In genomic region chr3:129360224-129360623, GRCh38 we compare ENCODE assay signal across 38 cellular contexts.
DNase-seq lines count a peak whose midpoint lies in the region; ATAC-seq, FAIRE-seq and TF ChIP-seq lines count a peak whose summit lies in the region.
"Had no signal": no experiment of that assay in that cellular context is flagged by ENCODE, and none has a peak within 500 bp of the region (broad histone marks: within the 10 kb centered on the region; RNA-seq: fewer than 3 reads in every experiment).

No MANE protein-coding gene starts in this region.

- H3K27ac ChIP-seq in A549 (no peak overlapping the region), HepG2 (ENCODE audit: extremely low read length, insufficient read depth, low read length) (no peak overlapping the region)
- H3K27ac ChIP-seq: esophagus squamous epithelium, foreskin keratinocyte, neutrophil, right lobe of liver, SJSA1, thyroid gland, vagina had no signal

- H3K36me3 Mint-ChIP-seq in mesothelial cell of epicardium, result peaks cover 5% of the 10 kb centered on the region
- H3K36me3 Mint-ChIP-seq: activated CD8-positive, alpha-beta memory T cell treated with anti-CD3 and anti-CD28 coated beads, Interleukin-2, amount 10 ng/mL, durations not matched to agents 7 days and 5 days; CD8-positive, alpha-beta memory T cell; IgD-negative memory B cell had no signal

- no peaks in the 10 kb centered on the region for H3K79me2 ChIP-seq in HepG2 (ENCODE audit: insufficient read depth, low read length)

- POLR2A ChIA-PET in A549 (lab: Yijun Ruan, JAX) (no interaction called here), HepG2 (lab: Yijun Ruan, JAX) (no interaction called here)

- peaks cover 6 to 45% of the 10 kb centered on the region in 2 experiments; a peak in 4 of 5 replicates for H3K27me3 ChIP-seq in HepG2 (ENCODE audit: control insufficient read depth in 1 of 2, insufficient read depth in 2 of 2, low read length in 2 of 2)
- H3K27me3 ChIP-seq: esophagus squamous epithelium, neutrophil, right lobe of liver, SJSA1, thyroid gland, vagina had no signal

- no peaks in the 10 kb centered on the region for H4K20me1 ChIP-seq in HepG2 (ENCODE audit: insufficient read depth, low read length)

- H3K9me3 ChIP-seq in A549, result no peaks in the 10 kb centered on the region
- H3K9me3 ChIP-seq in HepG2 (ENCODE audit: low read length), result no peaks in the 10 kb centered on the region
- H3K9me3 ChIP-seq: esophagus squamous epithelium, neutrophil, right lobe of liver, SJSA1, thyroid gland, vagina had no signal

- peaks cover 2% of the 10 kb centered on the region for H3K27me3 Mint-ChIP-seq in mesothelial cell of epicardium (ENCODE audit: low read depth)
- H3K27me3 Mint-ChIP-seq: activated CD8-positive, alpha-beta memory T cell treated with anti-CD3 and anti-CD28 coated beads, Interleukin-2, amount 10 ng/mL, durations not matched to agents 7 days and 5 days; activated naive CD8-positive, alpha-beta T cell treated with anti-CD3 and anti-CD28 coated beads, Interleukin-2, amount 50 U/mL, for 24 hours; stimulated activated naive CD8-positive, alpha-beta T cell treated with anti-CD3 and anti-CD28 coated beads, Interleukin-15, amount 100 ng/mL, for 72 hours had no signal

- no TSS peak for BruUV-seq in HepG2 (replicated peaks; lab: Mats Ljungman, UMichigan)

- peaks cover 7% of the 10 kb centered on the region; the same call in 1 of the 3 replicates for H3K4me1 ChIP-seq in A549
- peaks cover 34% of the 10 kb centered on the region for H3K4me1 ChIP-seq in HepG2 (ENCODE audit: insufficient read depth, low read length)
- H3K4me1 ChIP-seq: foreskin keratinocyte, right lobe of liver, SJSA1, thyroid gland, vagina had no signal

- DNase-seq in A549 (ENCODE audit: low read depth in 1 of 2, low spot score in 1 of 2) (no peak), HUDEP-2 (lab: John Stamatoyannopoulos, UW; ENCODE audit: unreplicated experiment in 76 of 76) (peak in 57 of 76 experiments; percentile 10 to 64 (median 34)), SK-N-DZ (ENCODE audit: low spot score) (peak; percentile 74), HepG2 (ENCODE audit: low spot score) (no peak), EL (no peak), superior temporal gyrus (ENCODE audit: extremely low spot score) (no peak), mesothelial cell of epicardium (ENCODE audit: low spot score in 2 of 2, unreplicated experiment in 2 of 2) (no peak)
- DNase-seq: ACHN; activated CD4-positive, alpha-beta T cell treated with anti-CD3 and anti-CD28 coated beads, Interleukin-2, amount 50 U/mL, for 4 hours; activated CD8-positive, alpha-beta memory T cell treated with anti-CD3 and anti-CD28 coated beads, Interleukin-2, amount 10 ng/mL, durations not matched to agents 7 days and 5 days; activated naive CD8-positive, alpha-beta T cell treated with anti-CD3 and anti-CD28 coated beads, Interleukin-2, amount 50 U/mL, for 24 hours; activated T-cell treated with anti-CD3 and anti-CD28 coated beads, Interleukin-2, amount 50 U/mL, for 72 hours; caudate nucleus; CD8-positive, alpha-beta memory T cell; DMS53; esophagus squamous epithelium; foreskin keratinocyte; HCEC 1CT; head of caudate nucleus; islet precursor cell; left ventricle myocardium superior; NCI-H1048; NCI-H1930; NCI-H2171 treated with DMSO at 0.1 percent for 48 hours; NCI-H526 treated with DMSO at 0.1 percent for 48 hours; right lobe of liver; stimulated activated CD8-positive, alpha-beta memory T cell treated with anti-CD3 and anti-CD28 coated beads, Interleukin-4, amount 100 ng/mL, for 48 hours; stimulated activated naive CD8-positive, alpha-beta T cell treated with anti-CD3 and anti-CD28 coated beads, Interleukin-15, amount 100 ng/mL, for 72 hours; T-helper 1 cell; thyroid gland had no signal

- ATAC-seq in A549 (peak; percentile 30 to 38; a peak in 2 of 6 replicates), HepG2 (peak; percentile 12; the same call in 2 of the 3 replicates), HG02970 (IDR thresholded peaks at IDR 0.05; ENCODE audit: low FRiP score, unreplicated experiment) (no peak)
- ATAC-seq: activated CD4-positive, CD25-positive, alpha-beta regulatory T cell treated with anti-CD3 and anti-CD28 coated beads, Interleukin-2, amount 50 U/mL, for 24 hours; activated CD8-positive, alpha-beta memory T cell treated with anti-CD3 and anti-CD28 coated beads, Interleukin-2, amount 10 ng/mL, durations not matched to agents 7 days and 5 days; activated naive CD8-positive, alpha-beta T cell treated with anti-CD3 and anti-CD28 coated beads, Interleukin-2, amount 50 U/mL, for 24 hours; activated T-cell treated with anti-CD3 and anti-CD28 coated beads, Interleukin-2, amount 50 U/mL, for 72 hours; foreskin keratinocyte; left ventricle myocardium superior; stimulated activated naive CD8-positive, alpha-beta T cell treated with anti-CD3 and anti-CD28 coated beads, Interleukin-15, amount 100 ng/mL, for 72 hours had no signal

- no peak overlapping the region for H3K27ac Mint-ChIP-seq in mesothelial cell of epicardium
- H3K27ac Mint-ChIP-seq: activated CD8-positive, alpha-beta memory T cell treated with anti-CD3 and anti-CD28 coated beads, Interleukin-2, amount 10 ng/mL, durations not matched to agents 7 days and 5 days; activated naive CD8-positive, alpha-beta T cell treated with anti-CD3 and anti-CD28 coated beads, Interleukin-2, amount 50 U/mL, for 24 hours; activated T-cell treated with anti-CD3 and anti-CD28 coated beads, Interleukin-2, amount 50 U/mL, for 72 hours; CD8-positive, alpha-beta memory T cell; IgD-negative memory B cell; stimulated activated naive CD8-positive, alpha-beta T cell treated with anti-CD3 and anti-CD28 coated beads, Interleukin-15, amount 100 ng/mL, for 72 hours had no signal

- H3K4me3 Mint-ChIP-seq in mesothelial cell of epicardium, result no peak overlapping the region
- H3K4me3 Mint-ChIP-seq: activated CD8-positive, alpha-beta memory T cell treated with anti-CD3 and anti-CD28 coated beads, Interleukin-2, amount 10 ng/mL, durations not matched to agents 7 days and 5 days; activated naive CD8-positive, alpha-beta T cell treated with anti-CD3 and anti-CD28 coated beads, Interleukin-2, amount 50 U/mL, for 24 hours; activated T-cell treated with anti-CD3 and anti-CD28 coated beads, Interleukin-2, amount 50 U/mL, for 72 hours; CD8-positive, alpha-beta memory T cell; IgD-negative memory B cell; stimulated activated naive CD8-positive, alpha-beta T cell treated with anti-CD3 and anti-CD28 coated beads, Interleukin-15, amount 100 ng/mL, for 72 hours had no signal

- CTCF ChIA-PET in A549 (lab: Yijun Ruan, JAX) (no interaction called here), HepG2 (lab: Yijun Ruan, JAX; ENCODE audit: low intra/inter-chr PET ratio, low total read pairs) (no interaction called here)

- no peak overlapping the region for H3K4me2 ChIP-seq in A549
- no peak overlapping the region for H3K4me2 ChIP-seq in HepG2 (ENCODE audit: low read depth, low read length)

- H3K4me3 ChIP-seq in A549 (no peak overlapping the region), HepG2 (replicated peaks in 1 of 3; ENCODE audit: insufficient read depth in 1 of 3, low read depth in 2 of 3, low read length in 3 of 3) (no peak overlapping the region)
- H3K4me3 ChIP-seq: esophagus squamous epithelium, right lobe of liver, SJSA1, thyroid gland, vagina had no signal

- no peak for TF ChIP-seq RAD21 in A549 (conservative IDR thresholded peaks at IDR 0.05 in 1 of 2, IDR thresholded peaks at IDR 0.05 in 1 of 2)
- no peak for TF ChIP-seq RAD21 in HepG2 (CRISPR knock-in tag; IDR thresholded peaks at IDR 0.05)

- FAIRE-seq in A549 (lab: Jason Lieb, UNC), result no peak
- no peak for FAIRE-seq in HepG2 (lab: Jason Lieb, UNC)
- FAIRE-seq: G401.6, TTC549 had no signal

- H3K9ac ChIP-seq in HepG2 (ENCODE audit: insufficient read depth, low read depth, low read length), result no peak overlapping the region

- H3K4me1 Mint-ChIP-seq in mesothelial cell of epicardium, result peaks cover 27% of the 10 kb centered on the region
- H3K4me1 Mint-ChIP-seq: activated CD8-positive, alpha-beta memory T cell treated with anti-CD3 and anti-CD28 coated beads, Interleukin-2, amount 10 ng/mL, durations not matched to agents 7 days and 5 days; activated naive CD8-positive, alpha-beta T cell treated with anti-CD3 and anti-CD28 coated beads, Interleukin-2, amount 50 U/mL, for 24 hours; CD8-positive, alpha-beta memory T cell; IgD-negative memory B cell; stimulated activated naive CD8-positive, alpha-beta T cell treated with anti-CD3 and anti-CD28 coated beads, Interleukin-15, amount 100 ng/mL, for 72 hours had no signal

- TF ChIP-seq POLR2A in A549 (IDR thresholded peaks at IDR 0.05; ENCODE audit: low read length) (no peak), HepG2 (IDR thresholded peaks at IDR 0.05; ENCODE audit: insufficient read depth in 1 of 2, low read depth in 2 of 2, low read length in 2 of 2) (no peak)

- no peaks in the 10 kb centered on the region for H3K36me3 ChIP-seq in HepG2 (replicated peaks in 1 of 2; ENCODE audit: control insufficient read depth in 1 of 2, insufficient read depth in 2 of 2, low read length in 2 of 2)
- H3K36me3 ChIP-seq: esophagus squamous epithelium, neutrophil, right lobe of liver, SJSA1, thyroid gland, vagina had no signal

- 94% methylated on average over 3 of the region's 8 CpGs for WGBS in A549 (ENCODE audit: missing lambda C conversion rate)
- WGBS in HepG2 (ENCODE audit: low lambda C conversion rate), result 20% methylated on average over 6 of the region's 8 CpGs

- intact Hi-C loops in HepG2 (cut with micrococcal nuclease; ENCODE audit: unreplicated experiment), result no loop called here

- in situ Hi-C loops in HepG2 (cut with HindIII; ENCODE audit: extremely low pct_ligation_motif_present, low pct_unique_long_range_greater_than_20kb), result no loop called here

- TF ChIP-seq CTCF in A549 (IDR thresholded peaks at IDR 0.05) (no peak), HepG2 (CRISPR knock-in tag; IDR thresholded peaks at IDR 0.05) (no peak), mesothelial cell of epicardium (IDR thresholded peaks at IDR 0.05; ENCODE audit: unreplicated experiment) (no peak)

- no peak overlapping the region for H2AFZ ChIP-seq in HepG2 (ENCODE audit: low read length)

- no peaks in the 10 kb centered on the region for H3K9me3 Mint-ChIP-seq in mesothelial cell of epicardium
- H3K9me3 Mint-ChIP-seq: activated naive CD8-positive, alpha-beta T cell treated with anti-CD3 and anti-CD28 coated beads, Interleukin-2, amount 50 U/mL, for 24 hours; activated T-cell treated with anti-CD3 and anti-CD28 coated beads, Interleukin-2, amount 50 U/mL, for 72 hours; CD8-positive, alpha-beta memory T cell; stimulated activated naive CD8-positive, alpha-beta T cell treated with anti-CD3 and anti-CD28 coated beads, Interleukin-15, amount 100 ng/mL, for 72 hours had no signal

- TF ChIP-seq EP300 in A549 (IDR thresholded peaks at IDR 0.05) (no peak), HepG2 (IDR thresholded peaks at IDR 0.05; ENCODE audit: low read depth in 2 of 2, low read length in 2 of 2) (no peak), HepG2 (CRISPR knock-in tag; IDR thresholded peaks at IDR 0.05; ENCODE audit: borderline replicate concordance) (no peak)

TF ChIP-seq in A549, 52 proteins besides CTCF, POLR2A, EP300 and RAD21 (continues in another document):
- TF ChIP-seq RFX5 (IDR thresholded peaks at IDR 0.05) (no peak), ZFP36 (IDR thresholded peaks at IDR 0.05; ENCODE audit: borderline replicate concordance, partially characterized antibody) (no peak)

TF ChIP-seq in HepG2, 621 proteins besides CTCF, POLR2A, EP300 and RAD21 (continues in another document):
- TF ChIP-seq ZNF552 (CRISPR knock-in tag; IDR thresholded peaks at IDR 0.05; ENCODE audit: borderline replicate concordance) (no peak), TGIF2 (CRISPR knock-in tag; IDR thresholded peaks at IDR 0.05) (no peak), ZNF24 (IDR thresholded peaks at IDR 0.05) (no peak)

Comparison
In these comparisons a context has a peak if more than half of its experiments do, and no peak if none do; other contexts are left out.
1. DNase-seq: peak in HUDEP-2 (57 of 76) and SK-N-DZ (single experiment); none in A549 (0 of 2), HepG2 (single experiment), EL (single experiment), superior temporal gyrus (single experiment) and mesothelial cell of epicardium (0 of 2).